In genomic region chr5:141326088-141326854, GRCh38 we compare ENCODE assay signal across 1 cellular context.
TF ChIP-seq lines count a peak whose summit lies in the region.

No MANE protein-coding gene starts in this region.

TF ChIP-seq in HepG2, 621 proteins besides CTCF, POLR2A, EP300 and RAD21:
- TF ChIP-seq KDM2A (CRISPR knock-in tag; IDR thresholded peaks at IDR 0.05; ENCODE audit: borderline replicate concordance, low read depth) (peak; percentile 21; the same call in 1 of the 2 replicates), KDM5A (IDR thresholded peaks at IDR 0.05; ENCODE audit: borderline replicate concordance, low read length) (no peak), ZNF605 (CRISPR knock-in tag; IDR thresholded peaks at IDR 0.05) (peak; percentile 26; the same call in 1 of the 2 replicates), ZMYM4 (CRISPR knock-in tag; IDR thresholded peaks at IDR 0.05) (0 out of 2 replicates have a peak, but pooled peaks have one; percentile 13), HMGXB4 (CRISPR knock-in tag; IDR thresholded peaks at IDR 0.05; ENCODE audit: borderline replicate concordance in 1 of 2, low read depth in 1 of 2) (peak; percentile 63 to 77), GMEB2 (CRISPR knock-in tag; IDR thresholded peaks at IDR 0.05; ENCODE audit: low read depth) (no peak), SMC3 (IDR thresholded peaks at IDR 0.05; ENCODE audit: low read length) (peak; percentile 30; the same call in 1 of the 2 replicates), MAFF (IDR thresholded peaks at IDR 0.05; ENCODE audit: low read depth, low read length) (peak; percentile 35; the same call in 1 of the 2 replicates), ZNF572 (CRISPR knock-in tag; IDR thresholded peaks at IDR 0.05) (no peak), MAX (IDR thresholded peaks at IDR 0.05) (peak; percentile 39; the same call in 1 of the 2 replicates), ZNF20 (CRISPR knock-in tag; IDR thresholded peaks at IDR 0.05) (no peak), XRCC5 (optimal IDR thresholded peaks at IDR 0.05; ENCODE audit: low read length) (peak; percentile 48), ZNF574 (CRISPR knock-in tag; IDR thresholded peaks at IDR 0.05) (peak; percentile 37; the same call in 1 of the 2 replicates), ASH2L (IDR thresholded peaks at IDR 0.05; ENCODE audit: insufficient read length, low read depth, low read length) (peak; percentile 32), ZNF737 (CRISPR knock-in tag; IDR thresholded peaks at IDR 0.05; ENCODE audit: borderline replicate concordance) (no peak), POLR2G (IDR thresholded peaks at IDR 0.05; ENCODE audit: low read depth, low read length) (peak; percentile 34; the same call in 1 of the 2 replicates), SALL1 (CRISPR knock-in tag; IDR thresholded peaks at IDR 0.05) (peak; percentile 41; the same call in 1 of the 2 replicates), ARID5B (CRISPR knock-in tag; IDR thresholded peaks at IDR 0.05) (peak; percentile 38; the same call in 1 of the 2 replicates), SOX6 (IDR thresholded peaks at IDR 0.05) (no peak), SOX6 (CRISPR knock-in tag; IDR thresholded peaks at IDR 0.05) (0 out of 2 replicates have a peak, but pooled peaks have one; percentile 26), ZNF501 (CRISPR knock-in tag; IDR thresholded peaks at IDR 0.05) (0 out of 2 replicates have a peak, but pooled peaks have one; percentile 39), SP4 (CRISPR knock-in tag; IDR thresholded peaks at IDR 0.05) (peak; percentile 34; the same call in 1 of the 2 replicates), ATAD3A (CRISPR knock-in tag; IDR thresholded peaks at IDR 0.05) (no peak), CBX2 (IDR thresholded peaks at IDR 0.05; ENCODE audit: low read depth, low read length) (no peak), CBX2 (CRISPR knock-in tag; IDR thresholded peaks at IDR 0.05; ENCODE audit: low read depth) (no peak), MAFK (conservative IDR thresholded peaks at IDR 0.05 in 1 of 2, IDR thresholded peaks at IDR 0.05 in 1 of 2; ENCODE audit: low read length in 2 of 2) (0 out of 4 replicates have a peak, but pooled peaks of 1 of the 2 experiments have one; percentile 21), KAT8 (CRISPR knock-in tag; IDR thresholded peaks at IDR 0.05) (0 out of 2 replicates have a peak, but pooled peaks have one; percentile 20), SP5 (CRISPR knock-in tag; IDR thresholded peaks at IDR 0.05; ENCODE audit: borderline replicate concordance, low read depth) (no peak), STAG1 (CRISPR knock-in tag; IDR thresholded peaks at IDR 0.05) (peak; percentile 40), ZNF253 (CRISPR knock-in tag; IDR thresholded peaks at IDR 0.05; ENCODE audit: borderline replicate concordance) (0 out of 2 replicates have a peak, but pooled peaks have one; percentile 47), SAP130 (CRISPR knock-in tag; IDR thresholded peaks at IDR 0.05; ENCODE audit: low read depth) (peak; percentile 32; the same call in 1 of the 2 replicates), NFYB (CRISPR knock-in tag; IDR thresholded peaks at IDR 0.05) (0 out of 2 replicates have a peak, but pooled peaks have one; percentile 9), RBM39 (IDR thresholded peaks at IDR 0.05; ENCODE audit: low read depth, low read length, poor library complexity, severe bottlenecking) (no peak), IKZF5 (CRISPR knock-in tag; IDR thresholded peaks at IDR 0.05) (peak; percentile 31; the same call in 1 of the 2 replicates), KAT7 (CRISPR knock-in tag; IDR thresholded peaks at IDR 0.05; ENCODE audit: borderline replicate concordance) (0 out of 2 replicates have a peak, but pooled peaks have one; percentile 35), WIZ (CRISPR knock-in tag; IDR thresholded peaks at IDR 0.05) (no peak), FUBP1 (CRISPR knock-in tag; IDR thresholded peaks at IDR 0.05; ENCODE audit: borderline replicate concordance) (no peak), ZNF547 (CRISPR knock-in tag; IDR thresholded peaks at IDR 0.05) (0 out of 2 replicates have a peak, but pooled peaks have one; percentile 50), ZBTB7B (CRISPR knock-in tag; IDR thresholded peaks at IDR 0.05) (0 out of 2 replicates have a peak, but pooled peaks have one; percentile 20), TFDP1 (CRISPR knock-in tag; IDR thresholded peaks at IDR 0.05; ENCODE audit: borderline replicate concordance) (peak; percentile 64; the same call in 1 of the 2 replicates)
